21 cellular contexts compared by ENCODE assay signal in genomic region chr17:51793686-51794085, GRCh38.
A peak's percentile ranks its signal among the peaks of the same experiment; 100 is the strongest.
DNase-seq lines count a peak whose midpoint lies in the region; ATAC-seq lines count a peak whose summit lies in the region.
"Had no signal": no experiment of that assay in that cellular context is flagged by ENCODE, and none has a peak within 500 bp of the region (broad histone marks: within the 10 kb centered on the region; RNA-seq: fewer than 3 reads in every experiment).

No MANE protein-coding gene starts in this region.

- H3K27me3 Mint-ChIP-seq in T-helper 2 cell treated with Interferon-gamma antibody and Interleukin-4, amounts not matched to agents 5 μg/mL and 100 μg/mL, for 36 hours (ENCODE audit: low read depth): no peaks in the 10 kb centered on the region
- peaks cover 2% of the 10 kb centered on the region for H3K27me3 Mint-ChIP-seq in activated CD8-positive, alpha-beta T cell treated with anti-CD3 and anti-CD28 coated beads, Interleukin-2, amount 10 ng/mL, durations not matched to agents 7 days and 5 days (ENCODE audit: low read depth)

- no peaks in the 10 kb centered on the region for H3K36me3 Mint-ChIP-seq in T-helper 2 cell treated with Interferon-gamma antibody and Interleukin-4, amounts not matched to agents 5 μg/mL and 100 μg/mL, for 36 hours (ENCODE audit: low read depth)
- no peaks in the 10 kb centered on the region for H3K36me3 Mint-ChIP-seq in activated CD8-positive, alpha-beta T cell treated with anti-CD3 and anti-CD28 coated beads, Interleukin-2, amount 10 ng/mL, durations not matched to agents 7 days and 5 days (ENCODE audit: low read depth)
- H3K36me3 Mint-ChIP-seq: CD8-positive, alpha-beta T cell had no signal

- DNase-seq in DMS 273 (lab: John Stamatoyannopoulos, UW; ENCODE audit: unreplicated experiment) (peak; percentile 60), DMS153 (lab: John Stamatoyannopoulos, UW) (peak; percentile 50), NCI-H524 treated with DMSO at 0.1 percent for 48 hours (lab: John Stamatoyannopoulos, UW) (peak; percentile 64), cerebellum (ENCODE audit: low spot score) (peak; percentile 65), RPMI8226 (no peak)
- no peak for DNase-seq in T-helper 2 cell treated with Interferon-gamma antibody and Interleukin-4, amounts not matched to agents 5 μg/mL and 100 μg/mL, for 36 hours (ENCODE audit: low spot score)
- no peak for DNase-seq in activated CD8-positive, alpha-beta T cell treated with anti-CD3 and anti-CD28 coated beads, Interleukin-2, amount 10 ng/mL, durations not matched to agents 7 days and 5 days
- DNase-seq: CD8-positive, alpha-beta T cell; DMS53; GM23248; H7; Karpas-422; NCI-H1105; NCI-H1436 treated with DMSO at 0.1 percent for 48 hours; NCI-H187 treated with DMSO at 0.1 percent for 48 hours; NCI-H446 treated with DMSO at 0.1 percent for 48 hours; NCI-H774; PC-3; T-helper 2 cell had no signal

- H3K4me3 Mint-ChIP-seq in T-helper 2 cell treated with Interferon-gamma antibody and Interleukin-4, amounts not matched to agents 5 μg/mL and 100 μg/mL, for 36 hours: no peak overlapping the region
- no peak overlapping the region for H3K4me3 Mint-ChIP-seq in activated CD8-positive, alpha-beta T cell treated with anti-CD3 and anti-CD28 coated beads, Interleukin-2, amount 10 ng/mL, durations not matched to agents 7 days and 5 days
- H3K4me3 Mint-ChIP-seq: CD8-positive, alpha-beta T cell had no signal

- no peaks in the 10 kb centered on the region for H3K9me3 Mint-ChIP-seq in T-helper 2 cell treated with Interferon-gamma antibody and Interleukin-4, amounts not matched to agents 5 μg/mL and 100 μg/mL, for 36 hours
- no peaks in the 10 kb centered on the region for H3K9me3 Mint-ChIP-seq in activated CD8-positive, alpha-beta T cell treated with anti-CD3 and anti-CD28 coated beads, Interleukin-2, amount 10 ng/mL, durations not matched to agents 7 days and 5 days (ENCODE audit: insufficient read depth)
- H3K9me3 Mint-ChIP-seq: CD8-positive, alpha-beta T cell had no signal

- no peaks in the 10 kb centered on the region for H3K4me1 Mint-ChIP-seq in T-helper 2 cell treated with Interferon-gamma antibody and Interleukin-4, amounts not matched to agents 5 μg/mL and 100 μg/mL, for 36 hours (ENCODE audit: low read depth)
- H3K4me1 Mint-ChIP-seq in activated CD8-positive, alpha-beta T cell treated with anti-CD3 and anti-CD28 coated beads, Interleukin-2, amount 10 ng/mL, durations not matched to agents 7 days and 5 days (ENCODE audit: low read depth): no peaks in the 10 kb centered on the region

- POLR2A ChIA-PET in activated CD8-positive, alpha-beta T cell treated with anti-CD3 and anti-CD28 coated beads, Interleukin-2, amount 10 ng/mL, durations not matched to agents 7 days and 5 days (lab: Charles Lee): no interaction called here

- no peak overlapping the region for H3K27ac Mint-ChIP-seq in T-helper 2 cell treated with Interferon-gamma antibody and Interleukin-4, amounts not matched to agents 5 μg/mL and 100 μg/mL, for 36 hours
- no peak overlapping the region for H3K27ac Mint-ChIP-seq in activated CD8-positive, alpha-beta T cell treated with anti-CD3 and anti-CD28 coated beads, Interleukin-2, amount 10 ng/mL, durations not matched to agents 7 days and 5 days
- H3K27ac Mint-ChIP-seq: CD8-positive, alpha-beta T cell had no signal

- CTCF ChIA-PET in activated CD8-positive, alpha-beta T cell treated with anti-CD3 and anti-CD28 coated beads, Interleukin-2, amount 10 ng/mL, durations not matched to agents 7 days and 5 days (lab: Charles Lee): no interaction called here

- ATAC-seq in activated CD8-positive, alpha-beta T cell treated with anti-CD3 and anti-CD28 coated beads, Interleukin-2, amount 10 ng/mL, durations not matched to agents 7 days and 5 days: no peak
- ATAC-seq: CD8-positive, alpha-beta T cell; HepG2; PC-3; Right ventricle myocardium inferior had no signal

Comparison
In these comparisons a context has a peak if more than half of its experiments do, and no peak if none do; other contexts are left out.
1. DNase-seq: peak in DMS 273 (single experiment), DMS153 (single experiment), NCI-H524 treated with DMSO at 0.1 percent for 48 hours (single experiment) and cerebellum (single experiment); none in T-helper 2 cell treated with Interferon-gamma antibody and Interleukin-4, amounts not matched to agents 5 μg/mL and 100 μg/mL, for 36 hours (single experiment), activated CD8-positive, alpha-beta T cell treated with anti-CD3 and anti-CD28 coated beads, Interleukin-2, amount 10 ng/mL, durations not matched to agents 7 days and 5 days (single experiment) and RPMI8226 (single experiment).